Comparison of ENCODE assay signal across 1 cellular context in genomic region chr7:108511939-108512338, GRCh38.
TF ChIP-seq lines count a peak whose summit lies in the region.

No MANE protein-coding gene starts in this region.

TF ChIP-seq in GM12878, 131 proteins besides CTCF, POLR2A, EP300 and RAD21:
- TF ChIP-seq NR2C1 (IDR thresholded peaks at IDR 0.05) (no peak), SIN3A (IDR thresholded peaks at IDR 0.05; ENCODE audit: low read depth, low read length) (no peak), NRF1 (conservative IDR thresholded peaks at IDR 0.05; ENCODE audit: low read depth, low read length) (no peak), CEBPB (IDR thresholded peaks at IDR 0.05; ENCODE audit: borderline replicate concordance in 1 of 2, low read depth in 2 of 2, low read length in 2 of 2) (no peak), POLR2AphosphoS2 (IDR thresholded peaks at IDR 0.05; ENCODE audit: low read depth, low read length) (no peak), SREBF1 (IDR thresholded peaks at IDR 0.05; ENCODE audit: low read length) (no peak), ZNF592 (IDR thresholded peaks at IDR 0.05) (no peak), SRF (IDR thresholded peaks at IDR 0.05; ENCODE audit: low read depth in 2 of 2, low read length in 2 of 2) (no peak), E2F8 (IDR thresholded peaks at IDR 0.05; ENCODE audit: low read depth, partially characterized antibody) (no peak), ZBTB40 (IDR thresholded peaks at IDR 0.05; ENCODE audit: borderline replicate concordance) (no peak), MEF2A (IDR thresholded peaks at IDR 0.05; ENCODE audit: insufficient read depth, low read depth, low read length) (no peak)
TF ChIP-seq in GM12878: peak in this region for 0.
